In the genomic region with DNA sequence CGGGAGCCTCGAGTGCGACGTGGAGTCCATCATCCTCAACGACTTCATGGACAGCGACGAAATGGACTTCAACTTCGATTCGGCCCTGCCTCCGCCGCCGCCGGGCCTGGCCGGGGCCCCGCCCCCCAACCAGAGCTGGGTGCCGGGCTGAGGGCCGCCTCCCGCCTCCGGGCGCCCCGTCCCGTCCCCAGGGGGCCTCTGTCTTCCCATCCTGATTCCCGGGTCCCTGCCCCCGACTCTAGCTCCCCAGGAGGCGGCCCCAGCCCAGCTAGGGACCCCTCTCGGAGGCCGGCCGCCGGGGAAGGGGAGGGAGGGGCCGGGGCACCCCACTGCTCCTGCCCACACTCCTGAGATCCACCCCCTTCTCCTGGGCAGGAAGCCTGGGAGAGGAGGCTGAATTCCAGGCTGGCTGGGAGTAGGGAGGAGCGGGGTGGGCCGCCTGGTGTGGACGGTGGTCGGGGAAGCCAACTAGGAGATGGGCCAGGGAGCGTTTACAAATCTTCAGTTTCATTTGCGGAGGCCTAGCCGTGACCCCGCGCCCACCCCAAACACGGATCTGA, we compare ENCODE assay signal across 8 cellular contexts.
DNase-seq lines count a peak whose midpoint lies in the region; ATAC-seq and TF ChIP-seq lines count a peak whose summit lies in the region.

No MANE protein-coding gene starts in this region.

- peaks cover 25% of the 10 kb centered on the region for H3K27me3 ChIP-seq in effector memory CD4-positive, alpha-beta T cell (replicated peaks; ENCODE audit: control insufficient read depth, insufficient read depth, low read length, poor library complexity, severe bottlenecking)
- peaks cover 40% of the 10 kb centered on the region for H3K27me3 ChIP-seq in mucosa of stomach (ENCODE audit: control insufficient read depth, insufficient read depth, low read length)

- H3K36me3 ChIP-seq in effector memory CD4-positive, alpha-beta T cell (ENCODE audit: control insufficient read depth, insufficient read depth, low read length): no peaks in the 10 kb centered on the region
- no peaks in the 10 kb centered on the region for H3K36me3 ChIP-seq in mucosa of stomach (ENCODE audit: control insufficient read depth, insufficient read depth, low read length)

- H3K9ac ChIP-seq in mucosa of stomach (ENCODE audit: low read length): peak overlapping the region; percentile 34

- H3K27ac ChIP-seq in effector memory CD4-positive, alpha-beta T cell (ENCODE audit: insufficient read depth, low read length, poor library complexity, severe bottlenecking): no peak overlapping the region

- no peak for TF ChIP-seq POLR2A in erythroblast (IDR thresholded peaks at IDR 0.05; ENCODE audit: low read length)

- peak; percentile 80 for DNase-seq in AG08396 (ENCODE audit: low spot score)
- DNase-seq in NCI-H226: peak; percentile 82
- no peak for DNase-seq in effector memory CD4-positive, alpha-beta T cell
- DNase-seq in activated CD8-positive, alpha-beta memory T cell treated with anti-CD3 and anti-CD28 coated beads for 24 hours: no peak
- DNase-seq in erythroblast (lab: John Stamatoyannopoulos, UW): no peak
- no peak for DNase-seq in NCI-H1105 (lab: John Stamatoyannopoulos, UW)

- ATAC-seq in GM21367 (IDR thresholded peaks at IDR 0.05; ENCODE audit: unreplicated experiment): no peak

- peak overlapping the region; percentile 42 for H3K4me3 ChIP-seq in effector memory CD4-positive, alpha-beta T cell (ENCODE audit: insufficient read depth, low read depth, low read length, poor library complexity, severe bottlenecking)
- no peak overlapping the region for H3K4me3 ChIP-seq in mucosa of stomach (ENCODE audit: low read length)

- no peaks in the 10 kb centered on the region for H3K9me3 ChIP-seq in effector memory CD4-positive, alpha-beta T cell (ENCODE audit: control insufficient read depth, low read length)
- H3K9me3 ChIP-seq in mucosa of stomach (ENCODE audit: control insufficient read depth, low read length): no peaks in the 10 kb centered on the region

- H3K4me1 ChIP-seq in effector memory CD4-positive, alpha-beta T cell (ENCODE audit: control insufficient read depth, insufficient read depth, low read length, poor library complexity, severe bottlenecking): peaks cover 19% of the 10 kb centered on the region
- H3K4me1 ChIP-seq in mucosa of stomach (ENCODE audit: control insufficient read depth, insufficient read depth, low read length): peaks cover 50% of the 10 kb centered on the region

Comparison
In these comparisons a context has a peak if more than half of its experiments do, and no peak if none do; other contexts are left out.
1. DNase-seq: peak in AG08396 (single experiment) and NCI-H226 (single experiment); none in effector memory CD4-positive, alpha-beta T cell (0 of 3), activated CD8-positive, alpha-beta memory T cell treated with anti-CD3 and anti-CD28 coated beads for 24 hours (single experiment), erythroblast (0 of 2) and NCI-H1105 (single experiment).